Comparison of ENCODE assay signal across 1 cellular context in genomic region chr20:3681931-3682820, GRCh38.
TF ChIP-seq lines count a peak whose summit lies in the region.

Gene ADAM33 (minus strand): TSS chr20:3682010. CDS start chr20:3682004, 6 bp downstream.

TF ChIP-seq in A549, 52 proteins besides CTCF, POLR2A, EP300 and RAD21 (continued from another document):
- no peak for TF ChIP-seq BCL3 (IDR thresholded peaks at IDR 0.05)
- no peak for TF ChIP-seq HMGXB4 (CRISPR knock-in tag; IDR thresholded peaks at IDR 0.05; ENCODE audit: borderline replicate concordance)
